Comparison of ENCODE assay signal across 20 cellular contexts in genomic region chr2:42110974-42111322, GRCh38. TPM values are rescaled to one million over a fixed set of nuclear protein-coding genes. Genes with fewer than 3 reads are reported as not detected.
DNase-seq lines count a peak whose midpoint lies in the region; ATAC-seq, FAIRE-seq and TF ChIP-seq lines count a peak whose summit lies in the region.
"Had no signal": no experiment of that assay in that cellular context is flagged by ENCODE, and none has a peak within 500 bp of the region (broad histone marks: within the 10 kb centered on the region; RNA-seq: fewer than 3 reads in every experiment).

No MANE protein-coding gene starts in this region.

- H3K9ac ChIP-seq in SK-N-SH, result no peak overlapping the region
- H3K9ac ChIP-seq in neuronal stem cell (ENCODE audit: low read depth, low read length, poor library complexity), result no peak overlapping the region
- H3K9ac ChIP-seq in subcutaneous abdominal adipose tissue (ENCODE audit: low read length in 5 of 5), result peak overlapping the region in 1 of 5 donors; percentile 44

- H2BK5ac ChIP-seq in neuronal stem cell (ENCODE audit: low read length), result no peak overlapping the region

- no peak for TF ChIP-seq POLR2A in GM12891 (IDR thresholded peaks at IDR 0.05; ENCODE audit: low read depth, low read length)

- no peaks in the 10 kb centered on the region for H3K79me2 ChIP-seq in SK-N-SH (ENCODE audit: insufficient read depth)

- H3K18ac ChIP-seq in neuronal stem cell (ENCODE audit: low read length), result no peak overlapping the region

- no peaks in the 10 kb centered on the region for H3K27me3 Mint-ChIP-seq in CD4-positive, CD25-positive, alpha-beta regulatory T cell
- H3K27me3 Mint-ChIP-seq: CD8-positive, alpha-beta memory T cell had no signal

- no peak for TF ChIP-seq RAD21 in SK-N-SH (IDR thresholded peaks at IDR 0.05; ENCODE audit: low read length)

- no peak for FAIRE-seq in GM12891 (lab: Jason Lieb, UNC)
- FAIRE-seq in HTR-8/SVneo (lab: Jason Lieb, UNC), result no peak

- H2AFZ ChIP-seq in SK-N-SH (ENCODE audit: low read depth), result 0 out of 2 replicates have a peak overlapping the region, but pooled peaks have one; percentile 7
- H2AFZ ChIP-seq in neuronal stem cell (ENCODE audit: low read length), result peak overlapping the region; percentile 83

- peaks cover 60% of the 10 kb centered on the region for H3K4me1 ChIP-seq in CD4-positive, CD25-positive, alpha-beta regulatory T cell (ENCODE audit: control insufficient read depth, insufficient read depth, low read length, poor library complexity, severe bottlenecking)
- peaks cover 3 to 8% of the 10 kb centered on the region in 2 experiments; a peak in 3 of 4 replicates for H3K4me1 ChIP-seq in SK-N-SH (ENCODE audit: control insufficient read depth in 1 of 2, insufficient read depth in 2 of 2, low read depth in 1 of 2, low read length in 1 of 2)
- H3K4me1 ChIP-seq in neuronal stem cell (ENCODE audit: control insufficient read depth in 2 of 2, insufficient read depth in 1 of 2, low read depth in 1 of 2, low read length in 2 of 2), result peaks cover 0 to 3% of the 10 kb centered on the region in 2 donors
- peaks cover 2 to 16% (median 15%) of the 10 kb centered on the region in 5 donors for H3K4me1 ChIP-seq in subcutaneous abdominal adipose tissue (ENCODE audit: control insufficient read depth in 5 of 5, insufficient read depth in 5 of 5, low read length in 5 of 5)

- no peaks in the 10 kb centered on the region for H3F3A ChIP-seq in SK-N-SH (replicated peaks; ENCODE audit: insufficient read depth)

- CTCF ChIA-PET in SK-N-SH (lab: Yijun Ruan, JAX), result interaction anchor here (1.3 to 7.1 kb wide), 4 partner anchors 10 to 257 kb away, joined by 3 to 44 read pairs (median 9); no protein-coding TSS in a partner anchor

- no peak for TF ChIP-seq EP300 in SK-N-SH (IDR thresholded peaks at IDR 0.05; ENCODE audit: borderline replicate concordance in 1 of 2, low read depth in 1 of 2, low read length in 1 of 2)

- no peak overlapping the region for H2BK12ac ChIP-seq in neuronal stem cell (ENCODE audit: low read length)

- H3K36me3 ChIP-seq in CD4-positive, CD25-positive, alpha-beta regulatory T cell (ENCODE audit: control insufficient read depth, insufficient read depth, low read length), result no peaks in the 10 kb centered on the region
- no peaks in the 10 kb centered on the region for H3K36me3 ChIP-seq in SK-N-SH (replicated peaks in 1 of 2; ENCODE audit: control insufficient read depth in 1 of 2, insufficient read depth in 2 of 2, low read length in 1 of 2)
- no peaks in the 10 kb centered on the region for H3K36me3 ChIP-seq in neuronal stem cell (replicated peaks in 1 of 2; ENCODE audit: control insufficient read depth in 2 of 2, insufficient read depth in 2 of 2, low read length in 2 of 2)
- no peaks in the 10 kb centered on the region for H3K36me3 ChIP-seq in subcutaneous abdominal adipose tissue (ENCODE audit: control insufficient read depth in 5 of 5, insufficient read depth in 5 of 5, low read length in 5 of 5)

- no peak overlapping the region for H3K14ac ChIP-seq in neuronal stem cell (ENCODE audit: low read length)

- H2AK5ac ChIP-seq in neuronal stem cell (ENCODE audit: low read depth, low read length), result no peak overlapping the region

- no peak overlapping the region for H3K27ac ChIP-seq in CD4-positive, CD25-positive, alpha-beta regulatory T cell (ENCODE audit: insufficient read depth, low read length, poor library complexity, severe bottlenecking)
- H3K27ac ChIP-seq in SK-N-SH (ENCODE audit: low read depth in 2 of 2, low read length in 1 of 2), result peak overlapping the region in 1 of 2 experiments; percentile 44; a peak in 1 of 4 replicates
- no peak overlapping the region for H3K27ac ChIP-seq in neuronal stem cell (replicated peaks; ENCODE audit: low read length)
- peak overlapping the region; percentile 60 for H3K27ac ChIP-seq in subcutaneous abdominal adipose tissue (ENCODE audit: low read depth, low read length)

- no peak overlapping the region for H2BK120ac ChIP-seq in neuronal stem cell (ENCODE audit: low read depth, low read length)

- POLR2A ChIA-PET in SK-N-SH (lab: Yijun Ruan, JAX), result interaction anchor here (1.4 kb wide), 1 partner anchor 22 kb away, joined by 4 read pairs; no protein-coding TSS in a partner anchor

- H2BK15ac ChIP-seq in neuronal stem cell (ENCODE audit: low read length), result no peak overlapping the region

- H3K36me3 Mint-ChIP-seq in CD4-positive, CD25-positive, alpha-beta regulatory T cell, result peaks cover 3% of the 10 kb centered on the region

- TF ChIP-seq CTCF in SK-N-SH (IDR thresholded peaks at IDR 0.05), result no peak

- no peak overlapping the region for H4K91ac ChIP-seq in neuronal stem cell (ENCODE audit: low read depth, low read length, poor library complexity)

- no peak for DNase-seq in CD4-positive, CD25-positive, alpha-beta regulatory T cell
- DNase-seq in SK-N-SH, result no peak
- DNase-seq in neuronal stem cell (ENCODE audit: low spot score), result no peak
- no peak for DNase-seq in GM12891 (ENCODE audit: insufficient read length, low spot score)
- no peak for DNase-seq in HTR-8/SVneo (ENCODE audit: insufficient read length, low spot score)
- DNase-seq: ACHN; CD8-positive, alpha-beta memory T cell; GF-D8; H9; HFFc6; KBM-7; MM.1S; NCI-H1048; NCI-H1417 treated with DMSO at 0.1 percent for 48 hours; NCI-H187; NCI-H446; NCI-H526; Right ventricle myocardium superior had no signal

- no peaks in the 10 kb centered on the region for H3K9me3 Mint-ChIP-seq in CD4-positive, CD25-positive, alpha-beta regulatory T cell
- H3K9me3 Mint-ChIP-seq: CD8-positive, alpha-beta memory T cell; H9; HFFc6 had no signal

- H3K4me1 Mint-ChIP-seq in CD4-positive, CD25-positive, alpha-beta regulatory T cell, result peaks cover 10 to 34% (median 29%) of the 10 kb centered on the region in 4 donors

- H3K9me3 ChIP-seq in CD4-positive, CD25-positive, alpha-beta regulatory T cell (ENCODE audit: control insufficient read depth in 2 of 2, low read length in 2 of 2), result no peaks in the 10 kb centered on the region
- no peaks in the 10 kb centered on the region for H3K9me3 ChIP-seq in SK-N-SH
- H3K9me3 ChIP-seq in neuronal stem cell (replicated peaks in 1 of 2; ENCODE audit: control insufficient read depth in 2 of 2, insufficient read depth in 1 of 2, low read depth in 1 of 2, low read length in 2 of 2), result no peaks in the 10 kb centered on the region
- H3K9me3 ChIP-seq in subcutaneous abdominal adipose tissue (ENCODE audit: control insufficient read depth in 5 of 5, low read length in 5 of 5), result no peaks in the 10 kb centered on the region

- H4K20me1 ChIP-seq in SK-N-SH (ENCODE audit: insufficient read depth), result no peaks in the 10 kb centered on the region

- H3K9me2 ChIP-seq in SK-N-SH, result no peaks in the 10 kb centered on the region

- H4K8ac ChIP-seq in neuronal stem cell (ENCODE audit: low read depth, low read length), result no peak overlapping the region

- no peak overlapping the region for H3K4ac ChIP-seq in neuronal stem cell (ENCODE audit: low read length)

- no peak overlapping the region for H3K27ac Mint-ChIP-seq in CD4-positive, CD25-positive, alpha-beta regulatory T cell
- H3K27ac Mint-ChIP-seq: H9, HFFc6 had no signal

- no peaks in the 10 kb centered on the region for H3K27me3 ChIP-seq in CD4-positive, CD25-positive, alpha-beta regulatory T cell (ENCODE audit: control insufficient read depth, insufficient read depth, low read length)
- H3K27me3 ChIP-seq in SK-N-SH (ENCODE audit: insufficient read depth) (no peaks in the 10 kb centered on the region), neuronal stem cell (ENCODE audit: control insufficient read depth in 3 of 3, insufficient read depth in 3 of 3, low read depth in 1 of 3, low read length in 3 of 3) (no peaks in the 10 kb centered on the region), subcutaneous abdominal adipose tissue (ENCODE audit: control insufficient read depth in 5 of 5, insufficient read depth in 4 of 5, low read length in 5 of 5) (no peaks in the 10 kb centered on the region)

- H3K79me1 ChIP-seq in neuronal stem cell (ENCODE audit: low read depth, low read length), result no peaks in the 10 kb centered on the region

- H3K4me2 ChIP-seq in SK-N-SH (no peak overlapping the region), neuronal stem cell (ENCODE audit: insufficient read depth, low read length, poor library complexity, severe bottlenecking) (no peak overlapping the region)

- H3K23ac ChIP-seq in neuronal stem cell (ENCODE audit: low read depth, low read length, poor library complexity), result no peak overlapping the region

- ATAC-seq in CD4-positive, CD25-positive, alpha-beta regulatory T cell (ENCODE audit: low read depth in 2 of 2), result no peak
- no peak for ATAC-seq in GM19328 (IDR thresholded peaks at IDR 0.05; ENCODE audit: unreplicated experiment)

- H3K4me3 ChIP-seq in CD4-positive, CD25-positive, alpha-beta regulatory T cell (ENCODE audit: low read depth, low read length), result peak overlapping the region; percentile 17
- H3K4me3 ChIP-seq in SK-N-SH (ENCODE audit: low read depth in 2 of 2, low read length in 1 of 2) (no peak overlapping the region), neuronal stem cell (ENCODE audit: low read length in 2 of 2) (no peak overlapping the region), subcutaneous abdominal adipose tissue (ENCODE audit: low read depth in 1 of 5, low read length in 5 of 5) (peak overlapping the region in 1 of 5 donors; percentile 26)

- WGBS in SK-N-SH (ENCODE audit: low lambda C conversion rate), result 93% methylated on average over 6 of the region's 6 CpGs
- no CpG with 5 or more reads among the region's 6 CpGs for WGBS in neuronal stem cell (ENCODE audit: extremely low coverage in 2 of 2, insufficient read length in 2 of 2, insufficient replicate concordance in 1 of 2), 2 donors

- peak overlapping the region in 1 of 4 donors; percentile 13 for H3K4me3 Mint-ChIP-seq in CD4-positive, CD25-positive, alpha-beta regulatory T cell
- H3K4me3 Mint-ChIP-seq: H9, HFFc6 had no signal

TF ChIP-seq in SK-N-SH, 30 proteins besides CTCF, POLR2A, EP300 and RAD21 (continues in another document):
- TF ChIP-seq ELF1 (IDR thresholded peaks at IDR 0.05) (no peak), RFX5 (IDR thresholded peaks at IDR 0.05; ENCODE audit: low read length) (no peak), POLR2AphosphoS5 (IDR thresholded peaks at IDR 0.05; ENCODE audit: low read depth, low read length) (no peak), GATA2 (CRISPR knock-in tag; IDR thresholded peaks at IDR 0.05) (no peak)

TF ChIP-seq in GM12891, 5 proteins besides CTCF, POLR2A, EP300 and RAD21:
- no peak for TF ChIP-seq PAX5 (IDR thresholded peaks at IDR 0.05; ENCODE audit: insufficient read depth, low read length, severe bottlenecking)
- TF ChIP-seq TAF1 (IDR thresholded peaks at IDR 0.05; ENCODE audit: low read depth, low read length), result no peak
- TF ChIP-seq SPI1 (IDR thresholded peaks at IDR 0.05; ENCODE audit: low read depth, low read length), result no peak
- no peak for TF ChIP-seq POU2F2 (IDR thresholded peaks at IDR 0.05; ENCODE audit: low read depth, low read length)

RNA-seq across cellular contexts. Expression of gene EML4, which starts 58.2 kb away (rescaled TPM):
- 293 TPM for total RNA-seq in CD4-positive, CD25-positive, alpha-beta regulatory T cell
- polyA plus RNA-seq in CD4-positive, CD25-positive, alpha-beta regulatory T cell, result 10 to 100 TPM; 83.7 to 92.7 (median 89.7) TPM
- 35.0 and 45.8 TPM in 2 replicates for polyA plus RNA-seq in SK-N-SH (2012; rRNA removed)
- 45.2 and 45.3 TPM in 2 replicates for polyA plus RNA-seq in SK-N-SH (2012; cell fraction: cytosol; rRNA removed)
- 61.1 and 88.5 TPM in 2 replicates for polyA plus RNA-seq in SK-N-SH (2012; cell fraction: nucleus; rRNA removed)
- 45.6 TPM for polyA plus RNA-seq in neuronal stem cell (2013, experiment 1 of 2)
- polyA plus RNA-seq in neuronal stem cell (2013, experiment 2 of 2), result 46.5 TPM
- 23.4 TPM for polyA plus RNA-seq in GM12891 (2012; ENCODE audit: low read depth, missing spikeins)
